In genomic region chr12:54279632-54280400, GRCh38 we compare ENCODE assay signal across 8 cellular contexts. TPM values are rescaled to one million over a fixed set of nuclear protein-coding genes. Genes with fewer than 3 reads are reported as not detected.
DNase-seq lines count a peak whose midpoint lies in the region; ATAC-seq, FAIRE-seq and TF ChIP-seq lines count a peak whose summit lies in the region.

CBX5 (minus strand) TSS chr12:54280122; CDS start chr12:54257650, 22,472 bp downstream.

- H3K4me3 Mint-ChIP-seq in astrocyte (ENCODE audit: unreplicated experiment) = no peak within 1 kb of the TSS

- no peaks in the 10 kb centered on the region for H3K27me3 Mint-ChIP-seq in astrocyte (ENCODE audit: low read depth, unreplicated experiment)

- no peak within 1 kb of the TSS for H3K27ac Mint-ChIP-seq in astrocyte (ENCODE audit: unreplicated experiment)

- peaks cover 85% of the 10 kb centered on the region for H3K79me2 ChIP-seq in astrocyte (ENCODE audit: insufficient read depth, low read length)

- H3K4me1 ChIP-seq in astrocyte (ENCODE audit: insufficient read depth, low read length) (peaks cover 27% of the 10 kb centered on the region), rectal smooth muscle tissue (ENCODE audit: control insufficient read depth, insufficient read depth, low read length) (peaks cover 46% of the 10 kb centered on the region), aorta (ENCODE audit: control insufficient read depth in 1 of 2, insufficient read depth in 2 of 2, low read length in 2 of 2) (no peaks in the 10 kb centered on the region)

- H4K20me1 ChIP-seq in astrocyte (ENCODE audit: insufficient read depth, low read length) = peaks cover 42% of the 10 kb centered on the region

- ATAC-seq in GM18505 (IDR thresholded peaks at IDR 0.05; ENCODE audit: unreplicated experiment) (peak; percentile 54), HG02970 (IDR thresholded peaks at IDR 0.05; ENCODE audit: low FRiP score, unreplicated experiment) (peak; percentile 72), aorta (ENCODE audit: low FRiP score) (peak; percentile 94)

- no peak for TF ChIP-seq CTCF in astrocyte (IDR thresholded peaks at IDR 0.05; ENCODE audit: insufficient read depth, low read depth, low read length)

- H3K36me3 ChIP-seq in astrocyte (ENCODE audit: insufficient read depth, low read length) = peaks cover 32% of the 10 kb centered on the region
- H3K36me3 ChIP-seq in rectal smooth muscle tissue (ENCODE audit: control insufficient read depth, insufficient read depth, low read length) = peaks cover 23% of the 10 kb centered on the region
- H3K36me3 ChIP-seq in aorta (ENCODE audit: control insufficient read depth in 1 of 2, insufficient read depth in 2 of 2, low read length in 1 of 2) = peaks cover 0 to 5% of the 10 kb centered on the region in 2 donors

- peaks cover 34% of the 10 kb centered on the region for H3K36me3 Mint-ChIP-seq in astrocyte (ENCODE audit: low read depth, unreplicated experiment)

- DNase-seq in NCI-H187 treated with DMSO at 0.1 percent for 48 hours (lab: John Stamatoyannopoulos, UW) (peak; percentile 99), astrocyte (ENCODE audit: low read depth) (peak; percentile 100), hepatic stellate cell (ENCODE audit: low spot score) (peak; percentile 99), aorta (peak; percentile 100)

- no peak for FAIRE-seq in astrocyte (lab: Jason Lieb, UNC)

- no peaks in the 10 kb centered on the region for H3K27me3 ChIP-seq in astrocyte (ENCODE audit: insufficient read depth, low read length)
- H3K27me3 ChIP-seq in rectal smooth muscle tissue (ENCODE audit: control insufficient read depth, insufficient read depth, low read length) = no peaks in the 10 kb centered on the region
- no peaks in the 10 kb centered on the region for H3K27me3 ChIP-seq in aorta (ENCODE audit: control insufficient read depth in 1 of 2, insufficient read depth in 2 of 2, low read length in 1 of 2)

- H3K9ac ChIP-seq in astrocyte (ENCODE audit: low read length) = peak within 1 kb of the TSS; percentile 95
- H3K9ac ChIP-seq in rectal smooth muscle tissue (ENCODE audit: low read length) = peak within 1 kb of the TSS; percentile 88

- peaks cover 24% of the 10 kb centered on the region for H3K4me1 Mint-ChIP-seq in astrocyte (ENCODE audit: low read depth, unreplicated experiment)

- intact Hi-C loops in T-helper 2 cell treated with Interferon-gamma antibody and Interleukin-4, amounts not matched to agents 100 ng/mL and 5 ng/mL, for 36 hours (cut with micrococcal nuclease) = loop anchor here (1.0 to 5.0 kb wide), 5 partner anchors 45 to 217 kb away; partner anchors contain the start of genes COPZ1 and NCKAP1L
- intact Hi-C loops in aorta (cut with DNase I) = loop anchor here in 1 of 2 donors (1.0 to 2.0 kb wide), 2 partner anchors 21 to 44 kb away; no protein-coding TSS in a partner anchor

- peak within 1 kb of the TSS; percentile 85 for H3K4me2 ChIP-seq in astrocyte (ENCODE audit: low read length)

- H3K9me3 Mint-ChIP-seq in astrocyte (ENCODE audit: unreplicated experiment) = no peaks in the 10 kb centered on the region

- peak within 1 kb of the TSS; percentile 85 for H2AFZ ChIP-seq in astrocyte (ENCODE audit: low read depth, low read length)

- H3K27ac ChIP-seq in astrocyte (ENCODE audit: low read depth, low read length) = peak within 1 kb of the TSS; percentile 95
- peak within 1 kb of the TSS; percentile 99 for H3K27ac ChIP-seq in rectal smooth muscle tissue (ENCODE audit: low read depth, low read length)
- H3K27ac ChIP-seq in aorta (ENCODE audit: low read depth in 1 of 2, low read length in 2 of 2) = peak within 1 kb of the TSS; percentile 46 to 93

- TF ChIP-seq POLR2A in GM18505 (IDR thresholded peaks at IDR 0.05; ENCODE audit: borderline replicate concordance, extremely low read depth, insufficient read depth, insufficient read length) = peak; percentile 87

- 0% methylated on average over 46 of the region's 46 CpGs for WGBS in aorta, 2 donors

- H3K9me3 ChIP-seq in astrocyte (ENCODE audit: insufficient read depth, low read depth, low read length) (no peaks in the 10 kb centered on the region), aorta (ENCODE audit: control insufficient read depth, low read length) (no peaks in the 10 kb centered on the region)

- H3K4me3 ChIP-seq in astrocyte (ENCODE audit: insufficient read depth, low read depth, low read length) (peak within 1 kb of the TSS; percentile 90), rectal smooth muscle tissue (ENCODE audit: low read length) (peak within 1 kb of the TSS; percentile 96), aorta (ENCODE audit: low read length in 2 of 2) (peak within 1 kb of the TSS; percentile 80 to 99)

RNA-seq across cellular contexts. Expression of gene CBX5, which starts in this region (rescaled TPM):
- total RNA-seq in T-helper 2 cell treated with Interferon-gamma antibody and Interleukin-4, amounts not matched to agents 100 ng/mL and 5 ng/mL, for 36 hours = 152 and 153 TPM in 2 replicates
- total RNA-seq in astrocyte (99.9 and 111 TPM in 2 replicates), aorta (10 to 100 TPM; 66.8 to 67.8 TPM)
- 10 to 100 TPM in 1 of 2 donors, 1 to 10 TPM in 1; 9.4 to 11.3 TPM for polyA plus RNA-seq in aorta

Comparison
In these comparisons a context has a peak if more than half of its experiments do, and no peak if none do; other contexts are left out.
1. Peak in every context shown above with its lines: DNase-seq, ATAC-seq, H3K4me3 ChIP-seq and H3K27ac ChIP-seq.